In the genomic region with DNA sequence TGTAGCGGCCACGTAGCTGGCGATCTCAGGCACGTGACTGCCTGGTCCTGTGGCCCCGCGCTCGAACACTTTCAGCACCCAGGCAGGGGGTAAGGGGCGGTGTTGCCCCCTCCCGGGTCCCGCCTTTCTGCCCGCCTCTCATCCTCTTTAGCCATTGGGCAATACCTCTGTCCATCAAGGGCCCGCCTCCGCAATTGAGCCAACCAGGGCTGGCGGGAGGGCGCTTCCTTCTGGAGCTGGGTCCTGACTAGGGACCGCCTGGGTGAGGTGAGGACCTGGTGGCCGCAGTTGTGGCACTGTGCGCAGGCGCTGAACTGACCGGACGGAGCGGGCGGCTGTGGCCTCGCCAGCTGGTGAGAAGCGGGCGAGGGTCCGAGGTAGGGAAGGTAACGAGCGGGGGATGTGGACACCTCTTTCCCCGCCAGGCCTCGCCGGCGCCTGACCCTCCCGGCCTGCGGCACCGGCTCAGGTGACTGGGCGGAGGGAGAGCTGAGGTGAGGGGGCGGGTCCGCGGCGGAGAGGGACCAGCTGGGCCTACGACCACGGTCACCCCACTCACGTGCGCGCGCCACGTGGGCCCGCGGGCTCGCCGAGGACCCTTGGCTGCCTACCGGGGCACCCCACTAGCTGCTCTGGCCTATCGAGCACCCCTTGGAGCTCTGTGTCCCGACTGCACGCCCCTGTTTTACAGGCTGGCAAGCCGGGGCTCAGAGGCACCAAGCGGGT, we compare ENCODE assay signal across 1 cellular context.
A peak's percentile ranks its signal among the peaks of the same experiment; 100 is the strongest.
TF ChIP-seq lines count a peak whose summit lies in the region.

A gene with protein sequence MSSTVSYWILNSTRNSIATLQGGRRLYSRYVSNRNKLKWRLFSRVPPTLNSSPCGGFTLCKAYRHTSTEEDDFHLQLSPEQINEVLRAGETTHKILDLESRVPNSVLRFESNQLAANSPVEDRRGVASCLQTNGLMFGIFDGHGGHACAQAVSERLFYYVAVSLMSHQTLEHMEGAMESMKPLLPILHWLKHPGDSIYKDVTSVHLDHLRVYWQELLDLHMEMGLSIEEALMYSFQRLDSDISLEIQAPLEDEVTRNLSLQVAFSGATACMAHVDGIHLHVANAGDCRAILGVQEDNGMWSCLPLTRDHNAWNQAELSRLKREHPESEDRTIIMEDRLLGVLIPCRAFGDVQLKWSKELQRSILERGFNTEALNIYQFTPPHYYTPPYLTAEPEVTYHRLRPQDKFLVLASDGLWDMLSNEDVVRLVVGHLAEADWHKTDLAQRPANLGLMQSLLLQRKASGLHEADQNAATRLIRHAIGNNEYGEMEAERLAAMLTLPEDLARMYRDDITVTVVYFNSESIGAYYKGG (plus strand): TSS at position 228 of the 726 bp plus-strand sequence. CDS start 3,770 bp downstream, outside the sequence.

TF ChIP-seq in HepG2, 621 proteins besides CTCF, POLR2A, EP300 and RAD21 (continued from another document and continues in another):
- TF ChIP-seq, protein P1, sequence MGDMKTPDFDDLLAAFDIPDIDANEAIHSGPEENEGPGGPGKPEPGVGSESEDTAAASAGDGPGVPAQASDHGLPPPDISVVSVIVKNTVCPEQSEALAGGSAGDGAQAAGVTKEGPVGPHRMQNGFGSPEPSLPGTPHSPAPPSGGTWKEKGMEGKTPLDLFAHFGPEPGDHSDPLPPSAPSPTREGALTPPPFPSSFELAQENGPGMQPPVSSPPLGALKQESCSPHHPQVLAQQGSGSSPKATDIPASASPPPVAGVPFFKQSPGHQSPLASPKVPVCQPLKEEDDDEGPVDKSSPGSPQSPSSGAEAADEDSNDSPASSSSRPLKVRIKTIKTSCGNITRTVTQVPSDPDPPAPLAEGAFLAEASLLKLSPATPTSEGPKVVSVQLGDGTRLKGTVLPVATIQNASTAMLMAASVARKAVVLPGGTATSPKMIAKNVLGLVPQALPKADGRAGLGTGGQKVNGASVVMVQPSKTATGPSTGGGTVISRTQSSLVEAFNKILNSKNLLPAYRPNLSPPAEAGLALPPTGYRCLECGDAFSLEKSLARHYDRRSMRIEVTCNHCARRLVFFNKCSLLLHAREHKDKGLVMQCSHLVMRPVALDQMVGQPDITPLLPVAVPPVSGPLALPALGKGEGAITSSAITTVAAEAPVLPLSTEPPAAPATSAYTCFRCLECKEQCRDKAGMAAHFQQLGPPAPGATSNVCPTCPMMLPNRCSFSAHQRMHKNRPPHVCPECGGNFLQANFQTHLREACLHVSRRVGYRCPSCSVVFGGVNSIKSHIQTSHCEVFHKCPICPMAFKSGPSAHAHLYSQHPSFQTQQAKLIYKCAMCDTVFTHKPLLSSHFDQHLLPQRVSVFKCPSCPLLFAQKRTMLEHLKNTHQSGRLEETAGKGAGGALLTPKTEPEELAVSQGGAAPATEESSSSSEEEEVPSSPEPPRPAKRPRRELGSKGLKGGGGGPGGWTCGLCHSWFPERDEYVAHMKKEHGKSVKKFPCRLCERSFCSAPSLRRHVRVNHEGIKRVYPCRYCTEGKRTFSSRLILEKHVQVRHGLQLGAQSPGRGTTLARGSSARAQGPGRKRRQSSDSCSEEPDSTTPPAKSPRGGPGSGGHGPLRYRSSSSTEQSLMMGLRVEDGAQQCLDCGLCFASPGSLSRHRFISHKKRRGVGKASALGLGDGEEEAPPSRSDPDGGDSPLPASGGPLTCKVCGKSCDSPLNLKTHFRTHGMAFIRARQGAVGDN (CRISPR knock-in tag; IDR thresholded peaks at IDR 0.05) = peak; percentile 100
- TF ChIP-seq, protein P2, sequence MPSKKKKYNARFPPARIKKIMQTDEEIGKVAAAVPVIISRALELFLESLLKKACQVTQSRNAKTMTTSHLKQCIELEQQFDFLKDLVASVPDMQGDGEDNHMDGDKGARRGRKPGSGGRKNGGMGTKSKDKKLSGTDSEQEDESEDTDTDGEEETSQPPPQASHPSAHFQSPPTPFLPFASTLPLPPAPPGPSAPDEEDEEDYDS (CRISPR knock-in tag; IDR thresholded peaks at IDR 0.05) = peak; percentile 84
- TF ChIP-seq ZNF382 (CRISPR knock-in tag; IDR thresholded peaks at IDR 0.05; ENCODE audit: borderline replicate concordance) (no peak), ZNF788 (CRISPR knock-in tag; IDR thresholded peaks at IDR 0.05; ENCODE audit: borderline replicate concordance) (no peak; the same call in 1 of the 2 replicates), ATRX (CRISPR knock-in tag; IDR thresholded peaks at IDR 0.05; ENCODE audit: borderline replicate concordance) (no peak), ZNF350 (CRISPR knock-in tag; IDR thresholded peaks at IDR 0.05; ENCODE audit: borderline replicate concordance, low read depth) (peak; percentile 98), ZNF776 (CRISPR knock-in tag; IDR thresholded peaks at IDR 0.05) (peak; percentile 97), SAFB2 (CRISPR knock-in tag; IDR thresholded peaks at IDR 0.05; ENCODE audit: borderline replicate concordance, low read depth) (peak; percentile 97), ZNF678 (CRISPR knock-in tag; IDR thresholded peaks at IDR 0.05) (peak; percentile 95), RORA (CRISPR knock-in tag; IDR thresholded peaks at IDR 0.05) (no peak), STAG1 (CRISPR knock-in tag; IDR thresholded peaks at IDR 0.05) (peak; percentile 15; the same call in 1 of the 2 replicates), NFE2L1 (CRISPR knock-in tag; IDR thresholded peaks at IDR 0.05; ENCODE audit: borderline replicate concordance) (peak; percentile 96), MEIS1 (CRISPR knock-in tag; IDR thresholded peaks at IDR 0.05; ENCODE audit: borderline replicate concordance) (peak; percentile 83; the same call in 1 of the 2 replicates), ZNF567 (CRISPR knock-in tag; IDR thresholded peaks at IDR 0.05; ENCODE audit: borderline replicate concordance) (peak; percentile 97), XRCC5 (optimal IDR thresholded peaks at IDR 0.05; ENCODE audit: low read length) (peak; percentile 61), ZNF451 (CRISPR knock-in tag; IDR thresholded peaks at IDR 0.05) (no peak; the same call in 1 of the 2 replicates), FIP1L1 (IDR thresholded peaks at IDR 0.05; ENCODE audit: borderline replicate concordance, insufficient read depth, low read depth, low read length) (no peak), KLF15 (CRISPR knock-in tag; IDR thresholded peaks at IDR 0.05; ENCODE audit: borderline replicate concordance) (peak; percentile 95; the same call in 1 of the 2 replicates), TAF15 (IDR thresholded peaks at IDR 0.05; ENCODE audit: low read depth, low read length, poor library complexity, severe bottlenecking) (peak; percentile 30), MEIS2 (CRISPR knock-in tag; IDR thresholded peaks at IDR 0.05) (peak; percentile 72), ZNF121 (CRISPR knock-in tag; IDR thresholded peaks at IDR 0.05) (peak; percentile 65; the same call in 1 of the 2 replicates)
- TF ChIP-seq, protein P3, sequence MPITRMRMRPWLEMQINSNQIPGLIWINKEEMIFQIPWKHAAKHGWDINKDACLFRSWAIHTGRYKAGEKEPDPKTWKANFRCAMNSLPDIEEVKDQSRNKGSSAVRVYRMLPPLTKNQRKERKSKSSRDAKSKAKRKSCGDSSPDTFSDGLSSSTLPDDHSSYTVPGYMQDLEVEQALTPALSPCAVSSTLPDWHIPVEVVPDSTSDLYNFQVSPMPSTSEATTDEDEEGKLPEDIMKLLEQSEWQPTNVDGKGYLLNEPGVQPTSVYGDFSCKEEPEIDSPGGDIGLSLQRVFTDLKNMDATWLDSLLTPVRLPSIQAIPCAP (CRISPR knock-in tag; IDR thresholded peaks at IDR 0.05; ENCODE audit: low read depth) = peak; percentile 92
- TF ChIP-seq, protein P4, sequence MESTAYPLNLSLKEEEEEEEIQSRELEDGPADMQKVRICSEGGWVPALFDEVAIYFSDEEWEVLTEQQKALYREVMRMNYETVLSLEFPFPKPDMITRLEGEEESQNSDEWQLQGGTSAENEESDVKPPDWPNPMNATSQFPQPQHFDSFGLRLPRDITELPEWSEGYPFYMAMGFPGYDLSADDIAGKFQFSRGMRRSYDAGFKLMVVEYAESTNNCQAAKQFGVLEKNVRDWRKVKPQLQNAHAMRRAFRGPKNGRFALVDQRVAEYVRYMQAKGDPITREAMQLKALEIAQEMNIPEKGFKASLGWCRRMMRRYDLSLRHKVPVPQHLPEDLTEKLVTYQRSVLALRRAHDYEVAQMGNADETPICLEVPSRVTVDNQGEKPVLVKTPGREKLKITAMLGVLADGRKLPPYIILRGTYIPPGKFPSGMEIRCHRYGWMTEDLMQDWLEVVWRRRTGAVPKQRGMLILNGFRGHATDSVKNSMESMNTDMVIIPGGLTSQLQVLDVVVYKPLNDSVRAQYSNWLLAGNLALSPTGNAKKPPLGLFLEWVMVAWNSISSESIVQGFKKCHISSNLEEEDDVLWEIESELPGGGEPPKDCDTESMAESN (CRISPR knock-in tag; conservative IDR thresholded peaks at IDR 0.05) = peak; percentile 92; the same call in 1 of the 2 replicates
- TF ChIP-seq, protein P5, sequence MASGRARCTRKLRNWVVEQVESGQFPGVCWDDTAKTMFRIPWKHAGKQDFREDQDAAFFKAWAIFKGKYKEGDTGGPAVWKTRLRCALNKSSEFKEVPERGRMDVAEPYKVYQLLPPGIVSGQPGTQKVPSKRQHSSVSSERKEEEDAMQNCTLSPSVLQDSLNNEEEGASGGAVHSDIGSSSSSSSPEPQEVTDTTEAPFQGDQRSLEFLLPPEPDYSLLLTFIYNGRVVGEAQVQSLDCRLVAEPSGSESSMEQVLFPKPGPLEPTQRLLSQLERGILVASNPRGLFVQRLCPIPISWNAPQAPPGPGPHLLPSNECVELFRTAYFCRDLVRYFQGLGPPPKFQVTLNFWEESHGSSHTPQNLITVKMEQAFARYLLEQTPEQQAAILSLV (CRISPR knock-in tag; IDR thresholded peaks at IDR 0.05; ENCODE audit: borderline replicate concordance) = peak; percentile 99
- TF ChIP-seq, protein P6, sequence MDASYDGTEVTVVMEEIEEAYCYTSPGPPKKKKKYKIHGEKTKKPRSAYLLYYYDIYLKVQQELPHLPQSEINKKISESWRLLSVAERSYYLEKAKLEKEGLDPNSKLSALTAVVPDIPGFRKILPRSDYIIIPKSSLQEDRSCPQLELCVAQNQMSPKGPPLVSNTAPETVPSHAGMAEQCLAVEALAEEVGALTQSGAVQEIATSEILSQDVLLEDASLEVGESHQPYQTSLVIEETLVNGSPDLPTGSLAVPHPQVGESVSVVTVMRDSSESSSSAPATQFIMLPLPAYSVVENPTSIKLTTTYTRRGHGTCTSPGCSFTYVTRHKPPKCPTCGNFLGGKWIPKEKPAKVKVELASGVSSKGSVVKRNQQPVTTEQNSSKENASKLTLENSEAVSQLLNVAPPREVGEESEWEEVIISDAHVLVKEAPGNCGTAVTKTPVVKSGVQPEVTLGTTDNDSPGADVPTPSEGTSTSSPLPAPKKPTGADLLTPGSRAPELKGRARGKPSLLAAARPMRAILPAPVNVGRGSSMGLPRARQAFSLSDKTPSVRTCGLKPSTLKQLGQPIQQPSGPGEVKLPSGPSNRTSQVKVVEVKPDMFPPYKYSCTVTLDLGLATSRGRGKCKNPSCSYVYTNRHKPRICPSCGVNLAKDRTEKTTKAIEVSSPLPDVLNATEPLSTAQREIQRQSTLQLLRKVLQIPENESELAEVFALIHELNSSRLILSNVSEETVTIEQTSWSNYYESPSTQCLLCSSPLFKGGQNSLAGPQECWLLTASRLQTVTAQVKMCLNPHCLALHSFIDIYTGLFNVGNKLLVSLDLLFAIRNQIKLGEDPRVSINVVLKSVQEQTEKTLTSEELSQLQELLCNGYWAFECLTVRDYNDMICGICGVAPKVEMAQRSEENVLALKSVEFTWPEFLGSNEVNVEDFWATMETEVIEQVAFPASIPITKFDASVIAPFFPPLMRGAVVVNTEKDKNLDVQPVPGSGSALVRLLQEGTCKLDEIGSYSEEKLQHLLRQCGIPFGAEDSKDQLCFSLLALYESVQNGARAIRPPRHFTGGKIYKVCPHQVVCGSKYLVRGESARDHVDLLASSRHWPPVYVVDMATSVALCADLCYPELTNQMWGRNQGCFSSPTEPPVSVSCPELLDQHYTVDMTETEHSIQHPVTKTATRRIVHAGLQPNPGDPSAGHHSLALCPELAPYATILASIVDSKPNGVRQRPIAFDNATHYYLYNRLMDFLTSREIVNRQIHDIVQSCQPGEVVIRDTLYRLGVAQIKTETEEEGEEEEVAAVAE (CRISPR knock-in tag; IDR thresholded peaks at IDR 0.05; ENCODE audit: borderline replicate concordance) = peak; percentile 86; the same call in 1 of the 2 replicates
- TF ChIP-seq, protein P7, sequence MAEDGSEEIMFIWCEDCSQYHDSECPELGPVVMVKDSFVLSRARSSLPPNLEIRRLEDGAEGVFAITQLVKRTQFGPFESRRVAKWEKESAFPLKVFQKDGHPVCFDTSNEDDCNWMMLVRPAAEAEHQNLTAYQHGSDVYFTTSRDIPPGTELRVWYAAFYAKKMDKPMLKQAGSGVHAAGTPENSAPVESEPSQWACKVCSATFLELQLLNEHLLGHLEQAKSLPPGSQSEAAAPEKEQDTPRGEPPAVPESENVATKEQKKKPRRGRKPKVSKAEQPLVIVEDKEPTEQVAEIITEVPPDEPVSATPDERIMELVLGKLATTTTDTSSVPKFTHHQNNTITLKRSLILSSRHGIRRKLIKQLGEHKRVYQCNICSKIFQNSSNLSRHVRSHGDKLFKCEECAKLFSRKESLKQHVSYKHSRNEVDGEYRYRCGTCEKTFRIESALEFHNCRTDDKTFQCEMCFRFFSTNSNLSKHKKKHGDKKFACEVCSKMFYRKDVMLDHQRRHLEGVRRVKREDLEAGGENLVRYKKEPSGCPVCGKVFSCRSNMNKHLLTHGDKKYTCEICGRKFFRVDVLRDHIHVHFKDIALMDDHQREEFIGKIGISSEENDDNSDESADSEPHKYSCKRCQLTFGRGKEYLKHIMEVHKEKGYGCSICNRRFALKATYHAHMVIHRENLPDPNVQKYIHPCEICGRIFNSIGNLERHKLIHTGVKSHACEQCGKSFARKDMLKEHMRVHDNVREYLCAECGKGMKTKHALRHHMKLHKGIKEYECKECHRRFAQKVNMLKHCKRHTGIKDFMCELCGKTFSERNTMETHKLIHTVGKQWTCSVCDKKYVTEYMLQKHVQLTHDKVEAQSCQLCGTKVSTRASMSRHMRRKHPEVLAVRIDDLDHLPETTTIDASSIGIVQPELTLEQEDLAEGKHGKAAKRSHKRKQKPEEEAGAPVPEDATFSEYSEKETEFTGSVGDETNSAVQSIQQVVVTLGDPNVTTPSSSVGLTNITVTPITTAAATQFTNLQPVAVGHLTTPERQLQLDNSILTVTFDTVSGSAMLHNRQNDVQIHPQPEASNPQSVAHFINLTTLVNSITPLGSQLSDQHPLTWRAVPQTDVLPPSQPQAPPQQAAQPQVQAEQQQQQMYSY (CRISPR knock-in tag; IDR thresholded peaks at IDR 0.05) = peak; percentile 72; the same call in 1 of the 2 replicates
- TF ChIP-seq, protein P8, sequence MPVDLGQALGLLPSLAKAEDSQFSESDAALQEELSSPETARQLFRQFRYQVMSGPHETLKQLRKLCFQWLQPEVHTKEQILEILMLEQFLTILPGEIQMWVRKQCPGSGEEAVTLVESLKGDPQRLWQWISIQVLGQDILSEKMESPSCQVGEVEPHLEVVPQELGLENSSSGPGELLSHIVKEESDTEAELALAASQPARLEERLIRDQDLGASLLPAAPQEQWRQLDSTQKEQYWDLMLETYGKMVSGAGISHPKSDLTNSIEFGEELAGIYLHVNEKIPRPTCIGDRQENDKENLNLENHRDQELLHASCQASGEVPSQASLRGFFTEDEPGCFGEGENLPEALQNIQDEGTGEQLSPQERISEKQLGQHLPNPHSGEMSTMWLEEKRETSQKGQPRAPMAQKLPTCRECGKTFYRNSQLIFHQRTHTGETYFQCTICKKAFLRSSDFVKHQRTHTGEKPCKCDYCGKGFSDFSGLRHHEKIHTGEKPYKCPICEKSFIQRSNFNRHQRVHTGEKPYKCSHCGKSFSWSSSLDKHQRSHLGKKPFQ (CRISPR knock-in tag; IDR thresholded peaks at IDR 0.05; ENCODE audit: insufficient replicate concordance) = peak; percentile 96
